ENCODE assay signal across 19 cellular contexts in the genomic region with DNA sequence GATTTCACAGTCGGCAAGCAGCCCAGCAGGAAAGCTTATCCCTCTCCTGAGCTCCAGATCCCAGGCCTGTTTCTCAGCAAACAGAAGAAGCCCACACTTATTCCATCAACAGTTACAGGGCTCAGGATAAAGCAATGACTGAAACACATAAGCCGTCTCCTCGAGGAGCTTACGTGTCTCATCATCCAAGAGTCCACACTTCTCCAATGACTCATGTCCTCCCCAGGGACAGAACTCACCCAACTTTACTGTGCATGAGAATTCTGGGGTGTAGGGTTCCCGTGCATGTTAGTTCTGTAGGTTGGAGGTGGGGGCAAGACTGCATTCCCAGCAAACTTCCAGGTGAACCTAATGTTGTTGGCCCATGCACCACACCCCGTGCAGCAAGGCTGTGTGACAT. TPM values are rescaled to one million over a fixed set of nuclear protein-coding genes. Genes with fewer than 3 reads are reported as not detected.
"Had no signal": no experiment of that assay in that cellular context is flagged by ENCODE, and none has a peak within 500 bp of the region (broad histone marks: within the 10 kb centered on the region; RNA-seq: fewer than 3 reads in every experiment).

No MANE protein-coding gene starts in this region.

- DNase-seq: activated B cell treated with CpG ODN at 0.5 μM for 24 hours; activated CD4-positive, alpha-beta T cell treated with anti-CD3 and anti-CD28 coated beads for 48 hours; activated CD8-positive, alpha-beta memory T cell treated with anti-CD3 and anti-CD28 coated beads, Interleukin-2, amount 50 U/mL, for 4 hours; activated CD8-positive, alpha-beta T cell treated with anti-CD3 and anti-CD28 coated beads for 36 hours; activated effector memory CD4-positive, alpha-beta T cell treated with anti-CD3 and anti-CD28 coated beads, Interleukin-2, amount 50 U/mL, for 16 hours; activated T-cell treated with anti-CD3 and anti-CD28 coated beads, Interleukin-2, amount 50 U/mL, for 48 hours; foreskin melanocyte; heart right ventricle; natural killer cell; retina; stimulated activated CD4-positive, alpha-beta T cell treated with anti-CD3 and anti-CD28 coated beads, Interleukin-4, amount 100 ng/mL, for 1 hour; stimulated activated naive B cell treated with anti-CD40 and anti-IgM and Interleukin-4, amounts not matched to agents 10 μg/mL and 1 μg/mL and 100 μg/mL, for 72 hours; tibial artery; uterus had no signal

- H3K9me3 Mint-ChIP-seq: activated B cell treated with CpG ODN at 0.5 μM for 24 hours; activated CD8-positive, alpha-beta T cell treated with anti-CD3 and anti-CD28 coated beads for 36 hours; activated naive CD4-positive, alpha-beta T cell treated with anti-CD3 and anti-CD28 coated beads, Interleukin-2, amount 50 U/mL, for 24 hours; natural killer cell; stimulated activated naive B cell treated with anti-CD40 and anti-IgM and Interleukin-4, amounts not matched to agents 10 μg/mL and 1 μg/mL and 100 μg/mL, for 72 hours had no signal

- H3K36me3 Mint-ChIP-seq: activated naive CD4-positive, alpha-beta T cell treated with anti-CD3 and anti-CD28 coated beads, Interleukin-2, amount 50 U/mL, for 24 hours; memory B cell; natural killer cell; stimulated activated naive B cell treated with anti-CD40 and anti-IgM and Interleukin-4, amounts not matched to agents 10 μg/mL and 1 μg/mL and 100 μg/mL, for 72 hours had no signal

- H3K4me3 ChIP-seq: heart right ventricle, tibial artery, uterus had no signal

- H3K27ac Mint-ChIP-seq: activated B cell treated with CpG ODN at 0.5 μM for 24 hours; activated CD8-positive, alpha-beta T cell treated with anti-CD3 and anti-CD28 coated beads for 36 hours; activated naive CD4-positive, alpha-beta T cell treated with anti-CD3 and anti-CD28 coated beads, Interleukin-2, amount 50 U/mL, for 24 hours; memory B cell; natural killer cell; stimulated activated naive B cell treated with anti-CD40 and anti-IgM and Interleukin-4, amounts not matched to agents 10 μg/mL and 1 μg/mL and 100 μg/mL, for 72 hours had no signal

- H3K36me3 ChIP-seq: heart right ventricle, neutrophil, tibial artery, uterus had no signal

- H3K4me1 ChIP-seq: heart right ventricle, tibial artery, uterus had no signal

- ATAC-seq: activated CD8-positive, alpha-beta T cell treated with anti-CD3 and anti-CD28 coated beads for 36 hours; esophagus mucosa; heart right ventricle; natural killer cell; stimulated activated naive B cell treated with anti-CD40 and anti-IgM and Interleukin-4, amounts not matched to agents 10 μg/mL and 1 μg/mL and 100 μg/mL, for 72 hours had no signal

- H3K4me3 Mint-ChIP-seq: activated B cell treated with CpG ODN at 0.5 μM for 24 hours; activated CD8-positive, alpha-beta T cell treated with anti-CD3 and anti-CD28 coated beads for 36 hours; activated naive CD4-positive, alpha-beta T cell treated with anti-CD3 and anti-CD28 coated beads, Interleukin-2, amount 50 U/mL, for 24 hours; memory B cell; natural killer cell; stimulated activated naive B cell treated with anti-CD40 and anti-IgM and Interleukin-4, amounts not matched to agents 10 μg/mL and 1 μg/mL and 100 μg/mL, for 72 hours had no signal

- H3K4me1 Mint-ChIP-seq: activated B cell treated with CpG ODN at 0.5 μM for 24 hours; activated naive CD4-positive, alpha-beta T cell treated with anti-CD3 and anti-CD28 coated beads, Interleukin-2, amount 50 U/mL, for 24 hours; memory B cell; natural killer cell; stimulated activated naive B cell treated with anti-CD40 and anti-IgM and Interleukin-4, amounts not matched to agents 10 μg/mL and 1 μg/mL and 100 μg/mL, for 72 hours had no signal

- H3K27me3 ChIP-seq: tibial artery, uterus had no signal

- H3K27ac ChIP-seq: heart right ventricle, neutrophil, tibial artery, uterus had no signal

RNA-seq across cellular contexts. Expression of a gene that starts 31.1 kb away (rescaled TPM):
- total RNA-seq: activated B cell treated with CpG ODN at 0.5 μM for 24 hours; activated CD8-positive, alpha-beta T cell treated with anti-CD3 and anti-CD28 coated beads for 36 hours; T-helper 2 cell treated with Interferon-gamma antibody and Interleukin-4, amounts not matched to agents 100 ng/mL and 5 ng/mL, for 36 hours had no signal
